Comparison of ENCODE assay signal across 16 cellular contexts in the genomic region with DNA sequence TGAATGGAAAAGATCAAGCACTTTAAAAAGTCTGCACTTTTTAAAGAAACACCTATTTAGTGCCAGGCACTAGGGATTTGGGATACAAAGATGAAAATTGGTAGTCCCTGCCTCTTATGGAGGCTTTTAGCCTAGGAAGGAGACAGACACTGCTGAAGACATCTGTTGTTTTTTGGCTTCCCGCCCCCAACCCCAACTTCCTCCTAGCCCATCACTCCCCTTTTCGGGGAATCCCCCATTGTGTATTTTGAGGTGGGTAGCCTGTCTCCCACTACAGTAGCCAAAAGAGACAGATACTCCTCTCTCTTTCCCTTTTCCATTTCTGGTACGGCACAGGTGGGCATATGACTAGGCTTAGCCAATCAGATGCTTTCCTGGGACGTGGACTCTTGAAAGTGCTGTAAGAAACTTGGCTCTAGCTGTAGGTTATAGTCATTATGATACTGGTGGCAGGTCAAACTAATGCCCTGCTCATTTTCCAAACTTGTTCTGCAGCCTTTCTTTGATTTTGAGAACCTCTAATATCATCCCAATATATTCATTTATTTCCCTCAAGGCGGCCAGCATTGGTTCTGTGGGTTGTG.
DNase-seq lines count a peak whose midpoint lies in the region; ATAC-seq, FAIRE-seq and TF ChIP-seq lines count a peak whose summit lies in the region.
"Had no signal": no experiment of that assay in that cellular context is flagged by ENCODE, and none has a peak within 500 bp of the region (broad histone marks: within the 10 kb centered on the region; RNA-seq: fewer than 3 reads in every experiment).

No MANE protein-coding gene starts in this region.

- H3K4me3 ChIP-seq in GM06990 (replicated peaks; ENCODE audit: low read depth, low read length): no peak overlapping the region
- H3K4me3 ChIP-seq in NB4 (ENCODE audit: low read depth, low read length): no peak overlapping the region
- H3K4me3 ChIP-seq: SJSA1 had no signal

- DNase-seq in GM06990 (ENCODE audit: extremely low read depth, insufficient read length) (peak; percentile 31), NB4 (ENCODE audit: low read depth) (peak; percentile 29), HTR-8/SVneo (ENCODE audit: insufficient read length, low spot score) (no peak), posterior vena cava (ENCODE audit: low spot score) (no peak), HPDE6-E6E7 (ENCODE audit: extremely low spot score) (no peak), amygdala (lab: John Stamatoyannopoulos, UW) (no peak)
- DNase-seq: activated CD4-positive, alpha-beta T cell treated with anti-CD3 and anti-CD28 coated beads for 48 hours; kidney glomerular epithelial cell; NCI-H1417; NCI-H748 treated with DMSO at 0.1 percent for 48 hours; stimulated activated CD4-positive, alpha-beta T cell treated with anti-CD3 and anti-CD28 coated beads, Interleukin-15, amount 100 ng/mL, for 24 hours; stimulated activated naive CD4-positive, alpha-beta T cell had no signal

- TF ChIP-seq POLR2A in NB4 (IDR thresholded peaks at IDR 0.05; ENCODE audit: extremely low read depth, insufficient read length): no peak

- no peaks in the 10 kb centered on the region for H3K27me3 ChIP-seq in GM06990 (replicated peaks; ENCODE audit: control insufficient read depth, insufficient read depth, low read length)
- H3K27me3 ChIP-seq: SJSA1 had no signal

- ATAC-seq in GM19395 (IDR thresholded peaks at IDR 0.05; ENCODE audit: unreplicated experiment) (peak; percentile 62), HG02981 (IDR thresholded peaks at IDR 0.05; ENCODE audit: unreplicated experiment) (peak; percentile 58)
- ATAC-seq: activated naive CD4-positive, alpha-beta T cell treated with anti-CD3 and anti-CD28 coated beads, Interleukin-2, amount 50 U/mL, for 72 hours had no signal

- no peaks in the 10 kb centered on the region for H3K36me3 ChIP-seq in GM06990 (ENCODE audit: control insufficient read depth, insufficient read depth, low read length)
- H3K36me3 ChIP-seq: SJSA1 had no signal

- intact Hi-C loops in posterior vena cava (cut with DNase I): no loop called here

- no peak for TF ChIP-seq CTCF in GM06990 (IDR thresholded peaks at IDR 0.05; ENCODE audit: insufficient read depth, low read length, poor library complexity, severe bottlenecking)
- no peak for TF ChIP-seq CTCF in NB4 (IDR thresholded peaks at IDR 0.05; ENCODE audit: low read depth, low read length)

- no peak for FAIRE-seq in HTR-8/SVneo (lab: Jason Lieb, UNC)

Comparison
In these comparisons a context has a peak if more than half of its experiments do, and no peak if none do; other contexts are left out.
1. DNase-seq: peak in GM06990 (single experiment) and NB4 (single experiment); none in HTR-8/SVneo (single experiment), posterior vena cava (single experiment), HPDE6-E6E7 (single experiment) and amygdala (0 of 56).